Comparison of ENCODE assay signal across 21 cellular contexts in the genomic region with DNA sequence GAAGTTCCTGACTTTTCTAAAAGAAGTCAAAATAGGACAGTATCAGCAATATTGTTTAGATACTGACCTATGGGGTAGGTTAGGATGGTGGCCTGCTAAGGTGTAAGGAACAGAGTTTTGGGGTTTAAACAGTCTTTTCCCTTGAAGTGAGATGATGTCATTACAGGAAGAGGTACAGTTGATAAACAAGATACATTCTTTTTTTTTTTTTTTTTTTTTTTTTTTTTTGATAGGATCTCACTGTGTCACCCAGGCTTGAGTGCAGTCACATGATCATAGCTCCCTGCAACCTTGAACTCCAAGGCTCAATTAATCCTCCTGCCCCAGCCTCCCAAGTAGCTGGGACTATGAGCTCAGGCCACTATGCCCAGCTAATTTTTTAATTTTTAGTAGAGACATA.
"Had no signal": no experiment of that assay in that cellular context is flagged by ENCODE, and none has a peak within 500 bp of the region (broad histone marks: within the 10 kb centered on the region; RNA-seq: fewer than 3 reads in every experiment).

No MANE protein-coding gene starts in this region.

- H3K9me3 ChIP-seq: left lung, neutrophil, transverse colon had no signal

- DNase-seq: activated B cell treated with CpG ODN at 0.5 μM for 24 hours; activated CD4-positive, alpha-beta T cell treated with anti-CD3 and anti-CD28 coated beads, Interleukin-2, amount 50 U/mL, for 48 hours; brain microvascular endothelial cell; cortex of kidney; effector CD4-positive, alpha-beta T cell; foreskin keratinocyte; glutamatergic neuron; hypothalamus; kidney; left lung; naive B cell; stimulated activated CD4-positive, alpha-beta T cell treated with anti-CD3 and anti-CD28 coated beads, Interleukin-4, amount 100 ng/mL, for 24 hours; stimulated activated CD8-positive, alpha-beta memory T cell treated with anti-CD3 and anti-CD28 coated beads, Interleukin-4, amount 100 ng/mL, for 48 hours; stimulated activated naive CD4-positive, alpha-beta T cell treated with Interleukin-2 at 50 U/mL for 16 hours; substantia nigra; transverse colon had no signal

- H3K27me3 Mint-ChIP-seq: activated B cell treated with CpG ODN at 0.5 μM for 24 hours; activated naive CD4-positive, alpha-beta T cell treated with anti-CD3 and anti-CD28 coated beads, Interleukin-2, amount 50 U/mL, for 24 hours; central memory CD8-positive, alpha-beta T cell; naive B cell had no signal

- H3K27ac ChIP-seq: brain microvascular endothelial cell, foreskin keratinocyte, left lung, neutrophil, parathyroid adenoma, skin epidermis, transverse colon had no signal

- H3K9me3 Mint-ChIP-seq: activated B cell treated with CpG ODN at 0.5 μM for 24 hours; activated naive CD4-positive, alpha-beta T cell treated with anti-CD3 and anti-CD28 coated beads, Interleukin-2, amount 50 U/mL, for 24 hours; central memory CD8-positive, alpha-beta T cell; naive B cell had no signal

- ATAC-seq: foreskin keratinocyte, left lung had no signal

- H3K4me1 ChIP-seq: left lung, parathyroid adenoma, transverse colon had no signal

- H3K4me1 Mint-ChIP-seq: activated B cell treated with CpG ODN at 0.5 μM for 24 hours; central memory CD8-positive, alpha-beta T cell; naive B cell had no signal

- H2AFZ ChIP-seq: parathyroid adenoma had no signal

- H3K4me3 ChIP-seq: left lung, skin epidermis, transverse colon had no signal

- H3K79me2 ChIP-seq: parathyroid adenoma had no signal

- H3K4me3 Mint-ChIP-seq: activated B cell treated with CpG ODN at 0.5 μM for 24 hours; activated naive CD4-positive, alpha-beta T cell treated with anti-CD3 and anti-CD28 coated beads, Interleukin-2, amount 50 U/mL, for 24 hours; central memory CD8-positive, alpha-beta T cell; naive B cell had no signal

- H3K27ac Mint-ChIP-seq: activated B cell treated with CpG ODN at 0.5 μM for 24 hours, naive B cell had no signal

- H3K27me3 ChIP-seq: brain microvascular endothelial cell, foreskin keratinocyte, left lung, neutrophil, transverse colon had no signal
